1 cellular context compared by ENCODE assay signal in genomic region chr13:50521191-50521590, GRCh38.
TF ChIP-seq lines count a peak whose summit lies in the region.

No MANE protein-coding gene starts in this region.

TF ChIP-seq in liver, 16 proteins besides CTCF, POLR2A, EP300 and RAD21 (continued from another document):
- TF ChIP-seq REST (IDR thresholded peaks at IDR 0.05) (no peak), FOXA1 (IDR thresholded peaks at IDR 0.05) (no peak)
